In the genomic region with DNA sequence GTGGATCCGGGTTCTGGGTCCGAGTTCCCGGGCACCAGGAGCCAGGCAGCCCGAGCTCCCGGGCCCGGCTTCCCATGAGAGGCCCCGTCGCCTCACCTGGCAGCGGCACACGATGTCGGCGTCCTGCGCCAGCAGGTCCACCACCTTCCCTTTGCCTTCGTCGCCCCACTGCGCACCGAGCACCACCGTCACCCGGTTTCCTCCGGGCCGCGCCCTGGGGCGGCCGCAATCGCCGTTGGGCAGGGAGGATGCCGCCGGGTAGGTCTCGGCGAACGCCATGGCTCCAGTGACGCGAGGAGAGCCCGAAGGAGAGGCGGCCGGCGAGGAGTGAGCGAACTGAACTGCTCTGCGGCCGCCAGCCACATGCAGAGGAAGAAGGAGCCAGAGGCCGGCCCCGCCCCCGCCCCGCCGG, we compare ENCODE assay signal across 8 cellular contexts. TPM values are rescaled to one million over a fixed set of nuclear protein-coding genes. Genes with fewer than 3 reads are reported as not detected.
DNase-seq lines count a peak whose midpoint lies in the region; FAIRE-seq and TF ChIP-seq lines count a peak whose summit lies in the region.

A gene (minus strand): TSS at position 371 of the 412 bp plus-strand sequence. CDS start 92 bp downstream, at position 279.

- H2BK120ac ChIP-seq in H1 (replicated peaks; ENCODE audit: low read depth, low read length), result peak within 1 kb of the TSS; percentile 71

- peaks cover 1 to 28% (median 22%) of the 10 kb centered on the region in 4 experiments; a peak in 4 of 7 replicates for H3K4me1 ChIP-seq in H1 (replicated peaks in 1 of 4; ENCODE audit: control insufficient read depth in 3 of 4, insufficient read depth in 4 of 4, low read length in 3 of 4)

- H3K4me2 ChIP-seq in H1 (ENCODE audit: insufficient read depth in 1 of 2, low read depth in 2 of 2, low read length in 2 of 2), result peak within 1 kb of the TSS; percentile 71 to 74

- no peak for TF ChIP-seq CTCF in H1 (IDR thresholded peaks at IDR 0.05; ENCODE audit: control extremely low read depth in 1 of 3, insufficient read depth in 1 of 3, low read depth in 1 of 3, low read length in 3 of 3)
- no peak for TF ChIP-seq CTCF in neural crest cell (conservative IDR thresholded peaks at IDR 0.05)

- H3K36me3 Mint-ChIP-seq in neural crest cell (ENCODE audit: low read depth), result peaks cover 2% of the 10 kb centered on the region

- H3K9me3 Mint-ChIP-seq in neural crest cell, result no peaks in the 10 kb centered on the region

- peaks cover 50% of the 10 kb centered on the region for H3K4me1 Mint-ChIP-seq in neural crest cell

- FAIRE-seq in H1 (lab: Jason Lieb, UNC), result no peak

- no peak within 1 kb of the TSS for H3K14ac ChIP-seq in H1 (ENCODE audit: insufficient read length)

- H3K27me3 ChIP-seq in H1 (replicated peaks in 1 of 4; ENCODE audit: control insufficient read depth in 3 of 4, extremely low read depth in 1 of 4, insufficient read depth in 3 of 4, low read length in 3 of 4), result no peaks in the 10 kb centered on the region

- H4K8ac ChIP-seq in H1 (ENCODE audit: extremely low read depth, insufficient read depth, low read length), result peak within 1 kb of the TSS; percentile 86

- H3K56ac ChIP-seq in H1 (replicated peaks; ENCODE audit: insufficient read length, low read depth, low read length), result peak within 1 kb of the TSS; percentile 85

- H3K23me2 ChIP-seq in H1 (ENCODE audit: low read depth, low read length), result peaks cover 2% of the 10 kb centered on the region; the same call in 1 of the 2 replicates

- WGBS in H1 (ENCODE audit: extremely low coverage in 1 of 2, insufficient coverage in 1 of 2, insufficient read length in 1 of 2, insufficient replicate concordance in 2 of 2, low coverage in 1 of 2, low lambda C conversion rate in 2 of 2, missing lambda C conversion rate in 1 of 2), 2 experiments, result 1% methylated on average over 12 of the region's 45 CpGs; no CpG with 5 or more reads in 1 of the 2 experiments

- H3K9ac ChIP-seq in H1 (replicated peaks in 1 of 4; ENCODE audit: extremely low read depth in 1 of 4, low read depth in 3 of 4, low read length in 3 of 4), result peak within 1 kb of the TSS; percentile 79 to 96 (median 80)

- H2BK12ac ChIP-seq in H1 (ENCODE audit: low read depth, low read length), result no peak within 1 kb of the TSS

- no peaks in the 10 kb centered on the region for H3K27me3 Mint-ChIP-seq in neural crest cell (ENCODE audit: low read depth)

- H4K5ac ChIP-seq in H1 (ENCODE audit: insufficient read length, low read depth, low read length), result peak within 1 kb of the TSS; percentile 90

- peaks cover 0 to 14% (median 0%) of the 10 kb centered on the region in 4 experiments; a peak in 1 of 8 replicates for H3K36me3 ChIP-seq in H1 (ENCODE audit: control insufficient read depth in 2 of 4, insufficient read depth in 4 of 4, low read length in 3 of 4)

- no peak within 1 kb of the TSS; the same call in 1 of the 2 replicates for H2AK5ac ChIP-seq in H1 (ENCODE audit: low read depth, low read length)

- H2BK15ac ChIP-seq in H1 (ENCODE audit: low read length), result no peak within 1 kb of the TSS

- POLR2A ChIA-PET in H1 (lab: Charles Lee; ENCODE audit: partially characterized antibody), result interaction anchor here (0.7 to 2.1 kb wide), 7 partner anchors 10 to 201 kb away, joined by 3 to 11 read pairs (median 3); a partner anchor contains a TSS

- no peak within 1 kb of the TSS for H2BK20ac ChIP-seq in H1 (ENCODE audit: low read length)

- DNase-seq in NCI-H460 (ENCODE audit: extremely low read depth, low read depth) (no peak), H1 (ENCODE audit: low read depth in 1 of 2, low spot score in 2 of 2) (no peak), neural crest cell (ENCODE audit: low read depth, low spot score) (no peak), SK-N-DZ (ENCODE audit: low spot score) (no peak), SKM-1 (lab: John Stamatoyannopoulos, UW; ENCODE audit: unreplicated experiment) (no peak)
- no peak for DNase-seq in stimulated activated CD4-positive, alpha-beta T cell treated with anti-CD3 and anti-CD28 coated beads, Interleukin-4, amount 100 ng/mL, for 1 hour
- DNase-seq in stimulated activated CD4-positive, alpha-beta T cell treated with anti-CD3 and anti-CD28 coated beads, Interleukin-2, amount 100 ng/mL, for 48 hours, result no peak

- no peak within 1 kb of the TSS for H4K91ac ChIP-seq in H1 (replicated peaks; ENCODE audit: insufficient read length, low read length)

- H3K18ac ChIP-seq in H1 (ENCODE audit: extremely low read depth, low read length), result peak within 1 kb of the TSS; percentile 86

- peak within 1 kb of the TSS; percentile 31; the same call in 1 of the 2 replicates for H2AFZ ChIP-seq in H1 (ENCODE audit: low read length)

- no peaks in the 10 kb centered on the region for H3K79me1 ChIP-seq in H1 (ENCODE audit: low read depth, low read length)

- peak; percentile 88 for TF ChIP-seq POLR2A in GM15510 (IDR thresholded peaks at IDR 0.05; ENCODE audit: borderline replicate concordance, extremely low read depth, insufficient read length)
- TF ChIP-seq POLR2A in H1 (IDR thresholded peaks at IDR 0.05; ENCODE audit: control extremely low read depth in 1 of 2, low read depth in 2 of 2, low read length in 2 of 2), result peak; percentile 67 to 75

- H2BK5ac ChIP-seq in H1 (ENCODE audit: low read depth, low read length), result peak within 1 kb of the TSS; percentile 93

- H3K4me3 Mint-ChIP-seq in neural crest cell, result peak within 1 kb of the TSS; percentile 96

- H3K23ac ChIP-seq in H1 (ENCODE audit: insufficient read length), result no peak within 1 kb of the TSS

- no peak for TF ChIP-seq RAD21 in H1 (IDR thresholded peaks at IDR 0.05 in 1 of 2, conservative IDR thresholded peaks at IDR 0.05 in 1 of 2; ENCODE audit: low read depth in 2 of 2, low read length in 2 of 2)

- TF ChIP-seq EP300 in H1 (IDR thresholded peaks at IDR 0.05; ENCODE audit: borderline replicate concordance in 1 of 2, low read depth in 2 of 2, low read length in 2 of 2), result no peak

- peaks cover 0 to 3% of the 10 kb centered on the region in 2 experiments for H4K20me1 ChIP-seq in H1 (replicated peaks in 1 of 2; ENCODE audit: control insufficient read depth in 1 of 2, insufficient read depth in 2 of 2, low read length in 2 of 2)

- CTCF ChIA-PET in H1 (lab: Charles Lee; ENCODE audit: partially characterized antibody), result interaction anchor here (0.7 kb wide), 1 partner anchor 38 kb away, joined by 3 read pairs; no protein-coding TSS in a partner anchor

- H3K4ac ChIP-seq in H1 (replicated peaks; ENCODE audit: insufficient read length, low read depth, low read length), result peak within 1 kb of the TSS; percentile 44

- H3K27ac Mint-ChIP-seq in neural crest cell (ENCODE audit: unreplicated experiment), result peak within 1 kb of the TSS; percentile 96

- peaks cover 5 to 47% of the 10 kb centered on the region in 2 experiments for H3K79me2 ChIP-seq in H1 (ENCODE audit: control insufficient read depth in 1 of 2, insufficient read depth in 2 of 2, low read length in 2 of 2)

- peak within 1 kb of the TSS; percentile 87 to 94 (median 89) for H3K4me3 ChIP-seq in H1 (ENCODE audit: extremely low read depth in 1 of 4, insufficient read depth in 2 of 4, low read depth in 3 of 4, low read length in 4 of 4)

- peak within 1 kb of the TSS; percentile 70 for H3K27ac ChIP-seq in H1 (ENCODE audit: low read depth, low read length)

- H3K9me3 ChIP-seq in H1 (ENCODE audit: insufficient read depth in 2 of 2, low read depth in 1 of 2, low read length in 1 of 2), result no peaks in the 10 kb centered on the region

TF ChIP-seq in H1, 55 proteins besides CTCF, POLR2A, EP300 and RAD21 (continues in another document):
- TF ChIP-seq SAP30 (IDR thresholded peaks at IDR 0.05; ENCODE audit: insufficient read depth, insufficient replicate concordance, low read length), result no peak
- TF ChIP-seq RBBP5 (IDR thresholded peaks at IDR 0.05; ENCODE audit: borderline replicate concordance, low read depth, low read length), result no peak
- peak; percentile 81 for TF ChIP-seq POLR2AphosphoS5 (IDR thresholded peaks at IDR 0.05; ENCODE audit: low read depth, low read length)
- peak; percentile 72 for TF ChIP-seq ASH2L (IDR thresholded peaks at IDR 0.05; ENCODE audit: low read length)
- TF ChIP-seq, protein P1, sequence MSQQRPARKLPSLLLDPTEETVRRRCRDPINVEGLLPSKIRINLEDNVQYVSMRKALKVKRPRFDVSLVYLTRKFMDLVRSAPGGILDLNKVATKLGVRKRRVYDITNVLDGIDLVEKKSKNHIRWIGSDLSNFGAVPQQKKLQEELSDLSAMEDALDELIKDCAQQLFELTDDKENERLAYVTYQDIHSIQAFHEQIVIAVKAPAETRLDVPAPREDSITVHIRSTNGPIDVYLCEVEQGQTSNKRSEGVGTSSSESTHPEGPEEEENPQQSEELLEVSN (IDR thresholded peaks at IDR 0.05), result no peak; the same call in none of the 2 replicates
- TF ChIP-seq TAF1 (IDR thresholded peaks at IDR 0.05; ENCODE audit: low read depth, low read length), result peak; percentile 89
- TF ChIP-seq TAF7 (optimal IDR thresholded peaks at IDR 0.05; ENCODE audit: borderline replicate concordance, low read depth, low read length), result peak; percentile 69
- no peak for TF ChIP-seq CBX8 (IDR thresholded peaks at IDR 0.05; ENCODE audit: borderline replicate concordance, low read depth, low read length)
- TF ChIP-seq SIX5 (IDR thresholded peaks at IDR 0.05; ENCODE audit: low read depth, low read length), result no peak
- no peak; the same call in 1 of the 2 replicates for TF ChIP-seq CREB1 (IDR thresholded peaks at IDR 0.05)
- TF ChIP-seq CHD1 (IDR thresholded peaks at IDR 0.05; ENCODE audit: low read depth, low read length), result no peak
- no peak; a peak in 2 of 4 replicates for TF ChIP-seq SIN3A (conservative IDR thresholded peaks at IDR 0.05 in 1 of 2, IDR thresholded peaks at IDR 0.05 in 1 of 2; ENCODE audit: low read depth in 1 of 2, low read length in 2 of 2)
- no peak for TF ChIP-seq HDAC6 (IDR thresholded peaks at IDR 0.05; ENCODE audit: low read depth, low read length)
- TF ChIP-seq PHF8 (conservative IDR thresholded peaks at IDR 0.05; ENCODE audit: low read depth, low read length), result peak; percentile 83

RNA-seq across cellular contexts. Expression of the gene that starts here (rescaled TPM):
- 55.0 and 63.1 TPM in 2 replicates for total RNA-seq in NCI-H460 (2014; rRNA removed; shearing (Covaris generic))
- polyA plus RNA-seq in NCI-H460 (2014; cell fraction: nucleus; rRNA removed), result 69.0 and 76.8 TPM in 2 replicates
- 99.9 and 108 TPM in 2 replicates for total RNA-seq in H1 (2021; fragmentation: NEBNext Ultra II Directional; extraction: Animal tissue kit (Norgen Biotek cat#: 25700))
- polyA plus RNA-seq in H1 (2011; rRNA removed), result 22.1 and 29.8 TPM in 2 replicates
- 56.4 TPM for polyA plus RNA-seq in H1 (2011; cell fraction: cytosol; rRNA removed)
- 17.1 TPM for polyA plus RNA-seq in H1 (2011; cell fraction: nucleus; rRNA removed)
- 41.8 to 75.8 TPM (median 50.6 TPM) in 4 replicates for polyA plus RNA-seq in H1 (2012, experiment 1 of 2)
- polyA plus RNA-seq in H1 (2012, experiment 2 of 2), result 9.4 TPM
- 52.0 TPM for polyA plus RNA-seq in H1 (2013, experiment 1 of 2)
- polyA plus RNA-seq in H1 (2013, experiment 2 of 2), result 52.9 TPM
- polyA minus RNA-seq in H1 (2011; rRNA and poly(A)+ RNA removed), result 17.3 and 20.3 TPM in 2 replicates
- 35.0 TPM for polyA minus RNA-seq in H1 (2011; cell fraction: cytosol; rRNA and poly(A)+ RNA removed)
- 39.5 TPM for polyA minus RNA-seq in H1 (2011; cell fraction: nucleus; rRNA and poly(A)+ RNA removed)
- 66.2 and 72.1 TPM in 2 replicates for total RNA-seq in neural crest cell
- 38.3 and 43.0 TPM in 2 replicates for polyA plus RNA-seq in SK-N-DZ (2014; cell fraction: cytosol; rRNA removed)
- polyA plus RNA-seq in SK-N-DZ (2014; cell fraction: nucleus; rRNA removed), result 25.9 and 28.1 TPM in 2 replicates
